In the genomic region with DNA sequence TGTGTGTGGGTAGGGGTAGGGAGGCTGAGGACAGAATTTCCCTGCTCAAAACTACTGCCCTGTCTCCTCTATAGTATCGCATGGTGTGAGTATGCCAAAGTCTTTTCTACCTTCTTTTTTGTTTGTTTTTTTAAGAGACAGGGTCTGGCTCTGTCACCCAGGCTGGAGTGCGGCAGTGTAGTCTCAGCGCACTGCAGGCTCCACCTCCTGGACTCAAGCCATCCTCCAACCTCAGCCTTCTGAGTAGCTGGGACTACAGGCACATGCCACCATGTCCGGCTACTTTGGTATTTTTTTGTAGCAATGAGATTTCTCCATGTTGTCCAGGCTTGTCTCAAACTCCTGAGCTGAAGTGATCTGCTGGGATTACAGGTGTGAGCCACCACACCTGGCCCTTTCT, we compare ENCODE assay signal across 13 cellular contexts. TPM values are rescaled to one million over a fixed set of nuclear protein-coding genes. Genes with fewer than 3 reads are reported as not detected.
DNase-seq lines count a peak whose midpoint lies in the region; ATAC-seq and TF ChIP-seq lines count a peak whose summit lies in the region.
"Had no signal": no experiment of that assay in that cellular context is flagged by ENCODE, and none has a peak within 500 bp of the region (broad histone marks: within the 10 kb centered on the region; RNA-seq: fewer than 3 reads in every experiment).

No MANE protein-coding gene starts in this region.

- no peak overlapping the region for H3K4me2 ChIP-seq in mammary epithelial cell (ENCODE audit: insufficient read depth, low read depth, low read length)

- no peak overlapping the region for H2AFZ ChIP-seq in mammary epithelial cell (ENCODE audit: low read depth, low read length)

- H4K20me1 ChIP-seq in mammary epithelial cell (ENCODE audit: insufficient read depth, low read length), result no peaks in the 10 kb centered on the region

- H3K9me3 ChIP-seq in mammary epithelial cell (replicated peaks; ENCODE audit: insufficient read depth, low read length), result no peaks in the 10 kb centered on the region
- H3K9me3 ChIP-seq: HAP-1 had no signal

- no peak overlapping the region for H3K27ac Mint-ChIP-seq in MCF 10A (ENCODE audit: low read depth, unreplicated experiment)
- H3K27ac Mint-ChIP-seq in activated CD4-positive, alpha-beta memory T cell treated with anti-CD3 and anti-CD28 coated beads, Interleukin-2, amount 10 ng/mL, durations not matched to agents 7 days and 5 days, result peak overlapping the region; percentile 16
- H3K27ac Mint-ChIP-seq in stimulated activated effector memory CD8-positive, alpha-beta T cell treated with anti-CD3 and anti-CD28 coated beads, Interleukin-12 subunit alpha, Interleukin-12 subunit beta, amount 100 ng/mL, for 72 hours, result peak overlapping the region; percentile 95

- no peaks in the 10 kb centered on the region for H3K9me3 Mint-ChIP-seq in MCF 10A (ENCODE audit: unreplicated experiment)
- H3K9me3 Mint-ChIP-seq in activated CD4-positive, alpha-beta memory T cell treated with anti-CD3 and anti-CD28 coated beads, Interleukin-2, amount 10 ng/mL, durations not matched to agents 7 days and 5 days, result no peaks in the 10 kb centered on the region
- H3K9me3 Mint-ChIP-seq in stimulated activated effector memory CD8-positive, alpha-beta T cell treated with anti-CD3 and anti-CD28 coated beads, Interleukin-12 subunit alpha, Interleukin-12 subunit beta, amount 100 ng/mL, for 72 hours, result no peaks in the 10 kb centered on the region

- H3K9ac ChIP-seq in mammary epithelial cell (ENCODE audit: insufficient read depth, low read length), result no peak overlapping the region

- POLR2A ChIA-PET in MCF 10A (lab: Yijun Ruan, JAX), result interaction anchor here (0.7 to 2.2 kb wide), 6 partner anchors 15 to 111 kb away, joined by 3 to 6 read pairs (median 4); a partner anchor contains a TSS
- POLR2A ChIA-PET in activated CD4-positive, alpha-beta memory T cell treated with anti-CD3 and anti-CD28 coated beads, Interleukin-2, amount 10 ng/mL, durations not matched to agents 7 days and 5 days (lab: Charles Lee), result interaction anchor here (1.3 to 1.7 kb wide), 3 partner anchors 13 to 113 kb away, joined by 3 to 4 read pairs (median 3); a partner anchor contains a TSS

- CTCF ChIA-PET in MCF 10A (lab: Yijun Ruan, JAX) (interaction anchor here (0.7 kb wide), 1 partner anchor 84 kb away, joined by 3 read pairs; no protein-coding TSS in a partner anchor), mammary epithelial cell (lab: Charles Lee; ENCODE audit: low non-redundant PET) (no interaction called here)
- CTCF ChIA-PET in activated CD4-positive, alpha-beta memory T cell treated with anti-CD3 and anti-CD28 coated beads, Interleukin-2, amount 10 ng/mL, durations not matched to agents 7 days and 5 days (lab: Charles Lee), result interaction anchor here (1.1 kb wide), 2 partner anchors 57 to 98 kb away, joined by 3 to 4 read pairs; no protein-coding TSS in a partner anchor

- intact Hi-C loops in MCF 10A (cut with micrococcal nuclease) (loop anchor here (5.0 kb wide), 3 partner anchors 59 to 114 kb away; a partner anchor contains a TSS), mammary epithelial cell (cut with micrococcal nuclease) (loop anchor here (5.0 kb wide), 1 partner anchor 99 kb away; no protein-coding TSS in a partner anchor)

- TF ChIP-seq CTCF in MCF 10A (IDR thresholded peaks at IDR 0.05; ENCODE audit: unreplicated experiment) (no peak), mammary epithelial cell (conservative IDR thresholded peaks at IDR 0.05 in 1 of 2, IDR thresholded peaks at IDR 0.05 in 1 of 2; ENCODE audit: extremely low read depth in 1 of 2, insufficient read depth in 1 of 2, low read depth in 1 of 2, low read length in 2 of 2) (no peak), fibroblast of mammary gland (conservative IDR thresholded peaks at IDR 0.05; ENCODE audit: control insufficient read depth, insufficient read depth, low read depth, low read length) (no peak)

- H3K4me1 ChIP-seq in mammary epithelial cell (ENCODE audit: insufficient read depth, low read length), result peaks cover 20% of the 10 kb centered on the region

- dilution Hi-C loops in mammary epithelial cell (cut with HindIII; ENCODE audit: low sequenced_read_pairs), result loop anchor here (10.0 kb wide), 1 partner anchor 111 kb away; a partner anchor contains a TSS

- DNase-seq in MCF 10A (ENCODE audit: unreplicated experiment) (no peak), mammary epithelial cell (no peak), fibroblast of mammary gland (ENCODE audit: low read depth) (peak; percentile 34), MV-4-11 (lab: John Stamatoyannopoulos, UW) (no peak), NCI-H1417 treated with DMSO at 0.1 percent for 48 hours (lab: John Stamatoyannopoulos, UW) (no peak)
- no peak for DNase-seq in activated CD4-positive, alpha-beta memory T cell treated with anti-CD3 and anti-CD28 coated beads, Interleukin-2, amount 10 ng/mL, durations not matched to agents 7 days and 5 days
- no peak for DNase-seq in stimulated activated effector memory CD8-positive, alpha-beta T cell treated with anti-CD3 and anti-CD28 coated beads, Interleukin-12 subunit alpha, Interleukin-12 subunit beta, amount 100 ng/mL, for 72 hours (ENCODE audit: low spot score in 2 of 2)
- DNase-seq: cortex of kidney; MM.1S; NCI-H524 treated with DMSO at 0.1 percent for 48 hours; stimulated activated CD4-positive, alpha-beta T cell treated with anti-CD3 and anti-CD28 coated beads, Interleukin-15, amount 100 ng/mL, for 24 hours had no signal

- BruUV-seq in MCF 10A (replicated peaks; lab: Mats Ljungman, UMichigan) (no TSS peak), mammary epithelial cell (replicated peaks; lab: Mats Ljungman, UMichigan) (no TSS peak)

- peak overlapping the region; percentile 88 for H3K4me3 Mint-ChIP-seq in MCF 10A (ENCODE audit: unreplicated experiment)
- H3K4me3 Mint-ChIP-seq in activated CD4-positive, alpha-beta memory T cell treated with anti-CD3 and anti-CD28 coated beads, Interleukin-2, amount 10 ng/mL, durations not matched to agents 7 days and 5 days, result no peak overlapping the region
- peak overlapping the region; percentile 84 for H3K4me3 Mint-ChIP-seq in stimulated activated effector memory CD8-positive, alpha-beta T cell treated with anti-CD3 and anti-CD28 coated beads, Interleukin-12 subunit alpha, Interleukin-12 subunit beta, amount 100 ng/mL, for 72 hours

- H3K27me3 Mint-ChIP-seq in MCF 10A (ENCODE audit: insufficient read depth, unreplicated experiment), result no peaks in the 10 kb centered on the region
- H3K27me3 Mint-ChIP-seq in activated CD4-positive, alpha-beta memory T cell treated with anti-CD3 and anti-CD28 coated beads, Interleukin-2, amount 10 ng/mL, durations not matched to agents 7 days and 5 days, result no peaks in the 10 kb centered on the region

- ATAC-seq in stimulated activated effector memory CD8-positive, alpha-beta T cell treated with anti-CD3 and anti-CD28 coated beads, Interleukin-12 subunit alpha, Interleukin-12 subunit beta, amount 100 ng/mL, for 72 hours, result no peak
- no peak for ATAC-seq in GM21529 (IDR thresholded peaks at IDR 0.05; ENCODE audit: unreplicated experiment)

- H3K36me3 Mint-ChIP-seq in MCF 10A (ENCODE audit: insufficient read depth, unreplicated experiment), result peaks cover 61% of the 10 kb centered on the region
- H3K36me3 Mint-ChIP-seq in activated CD4-positive, alpha-beta memory T cell treated with anti-CD3 and anti-CD28 coated beads, Interleukin-2, amount 10 ng/mL, durations not matched to agents 7 days and 5 days (ENCODE audit: low read depth), result peaks cover 53% of the 10 kb centered on the region
- H3K36me3 Mint-ChIP-seq in stimulated activated effector memory CD8-positive, alpha-beta T cell treated with anti-CD3 and anti-CD28 coated beads, Interleukin-12 subunit alpha, Interleukin-12 subunit beta, amount 100 ng/mL, for 72 hours, result peaks cover 70% of the 10 kb centered on the region

- H3K4me1 Mint-ChIP-seq in MCF 10A (ENCODE audit: insufficient read depth, unreplicated experiment), result peaks cover 13% of the 10 kb centered on the region
- peaks cover 55% of the 10 kb centered on the region for H3K4me1 Mint-ChIP-seq in activated CD4-positive, alpha-beta memory T cell treated with anti-CD3 and anti-CD28 coated beads, Interleukin-2, amount 10 ng/mL, durations not matched to agents 7 days and 5 days
- H3K4me1 Mint-ChIP-seq in stimulated activated effector memory CD8-positive, alpha-beta T cell treated with anti-CD3 and anti-CD28 coated beads, Interleukin-12 subunit alpha, Interleukin-12 subunit beta, amount 100 ng/mL, for 72 hours, result peaks cover 20% of the 10 kb centered on the region

- no peak overlapping the region for H3K27ac ChIP-seq in mammary epithelial cell (ENCODE audit: insufficient read depth, low read depth, low read length)

- H3K4me3 ChIP-seq in mammary epithelial cell (replicated peaks in 1 of 3; ENCODE audit: insufficient read depth in 1 of 3, low read depth in 2 of 3, low read length in 3 of 3) (no peak overlapping the region), fibroblast of mammary gland (ENCODE audit: control insufficient read depth, low read depth, low read length) (peak overlapping the region; percentile 14)
- H3K4me3 ChIP-seq: HAP-1 had no signal

- no peaks in the 10 kb centered on the region for H3K27me3 ChIP-seq in mammary epithelial cell (ENCODE audit: insufficient read depth, low read length)

- 100% methylated on average over 4 of the region's 4 CpGs for WGBS in mammary epithelial cell (ENCODE audit: low coverage, missing lambda C conversion rate)

- in situ Hi-C loops in mammary epithelial cell (cut with MboI; ENCODE audit: low sequenced_read_pairs in 2 of 2), result no loop called here

- peaks cover 22% of the 10 kb centered on the region for H3K36me3 ChIP-seq in mammary epithelial cell (ENCODE audit: insufficient read depth, low read length)

- H3K79me2 ChIP-seq in mammary epithelial cell (ENCODE audit: insufficient read depth, low read length), result peaks cover 53% of the 10 kb centered on the region

RNA-seq across cellular contexts. Expression of a gene that starts 2.5 kb away (rescaled TPM):
- total RNA-seq in MCF 10A (2022) (88.9 and 99.6 TPM in 2 replicates), mammary epithelial cell (10 to 100 TPM; 31.8 to 57.2 TPM)
- polyA plus RNA-seq in mammary epithelial cell, result 43.7 TPM
- 3.1 TPM for polyA minus RNA-seq in mammary epithelial cell
- 10 to 100 TPM; 54.6 to 68.3 TPM for total RNA-seq in activated CD4-positive, alpha-beta memory T cell treated with anti-CD3 and anti-CD28 coated beads, Interleukin-2, amount 10 ng/mL, durations not matched to agents 7 days and 5 days

RNA-seq across cellular contexts. Expression of a gene that starts 58.5 kb away (rescaled TPM):
- total RNA-seq in MCF 10A (2022) (64.8 and 65.2 TPM in 2 replicates), mammary epithelial cell (100 to 1,000 TPM in 1 of 2 donors, 10 to 100 TPM in 1; 60.7 to 102 TPM)
- 154 TPM for polyA plus RNA-seq in mammary epithelial cell
- 330 TPM for polyA minus RNA-seq in mammary epithelial cell
- 10 to 100 TPM; 95.0 to 96.3 TPM for total RNA-seq in activated CD4-positive, alpha-beta memory T cell treated with anti-CD3 and anti-CD28 coated beads, Interleukin-2, amount 10 ng/mL, durations not matched to agents 7 days and 5 days
